ENCODE assay signal across 1 cellular context in the genomic region with DNA sequence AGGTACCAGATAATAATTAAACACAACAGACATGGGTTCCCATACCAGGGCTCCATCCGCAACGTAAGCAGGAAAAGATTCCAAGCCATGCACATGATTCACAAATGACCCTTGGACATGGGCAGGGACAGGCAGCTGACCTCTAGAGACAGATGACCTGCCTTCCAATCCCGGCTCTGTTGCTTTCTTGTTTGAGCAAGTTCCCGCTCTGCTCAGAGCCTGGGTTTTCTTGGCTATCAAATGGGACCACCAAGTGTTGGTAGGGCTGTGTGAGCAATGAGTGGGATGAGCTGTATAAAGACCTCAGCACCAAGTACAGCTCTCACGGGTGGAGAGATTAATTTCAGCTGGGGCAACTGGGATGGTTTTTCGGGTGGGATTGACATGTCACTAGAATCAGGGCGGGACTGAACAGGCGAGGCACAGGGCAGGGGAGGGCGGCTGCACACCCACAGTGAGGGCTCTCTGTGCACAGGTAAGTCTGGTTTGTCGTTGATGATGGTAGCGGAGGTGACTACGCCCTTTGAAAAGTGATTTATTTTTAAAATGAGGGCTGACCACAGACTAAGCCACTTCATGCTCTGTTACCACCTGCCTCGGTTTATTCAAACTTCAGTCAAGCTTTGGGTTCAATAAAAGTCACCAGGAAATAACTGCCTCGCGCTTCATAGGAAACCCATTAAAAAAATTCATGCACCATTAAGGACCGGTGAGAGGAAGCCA.
A peak's percentile ranks its signal among the peaks of the same experiment; 100 is the strongest.
TF ChIP-seq lines count a peak whose summit lies in the region.

No MANE protein-coding gene starts in this region.

TF ChIP-seq in HepG2, 621 proteins besides CTCF, POLR2A, EP300 and RAD21 (continued from another document and continues in another):
- TF ChIP-seq ZNF609 (CRISPR knock-in tag; IDR thresholded peaks at IDR 0.05; ENCODE audit: borderline replicate concordance) (no peak), POLR2AphosphoS2 (IDR thresholded peaks at IDR 0.05; ENCODE audit: low read depth, low read length) (no peak), ZNF572 (CRISPR knock-in tag; IDR thresholded peaks at IDR 0.05) (no peak), CHD4 (IDR thresholded peaks at IDR 0.05; ENCODE audit: borderline replicate concordance, low read length) (no peak), CBX2 (IDR thresholded peaks at IDR 0.05; ENCODE audit: low read depth, low read length) (no peak), CBX2 (CRISPR knock-in tag; IDR thresholded peaks at IDR 0.05; ENCODE audit: low read depth) (no peak), CCAR2 (optimal IDR thresholded peaks at IDR 0.05; ENCODE audit: low read depth, low read length) (no peak), ZNF138 (CRISPR knock-in tag; IDR thresholded peaks at IDR 0.05; ENCODE audit: low read depth) (no peak), ZNF674 (CRISPR knock-in tag; IDR thresholded peaks at IDR 0.05; ENCODE audit: low read depth) (no peak), ZBTB42 (CRISPR knock-in tag; IDR thresholded peaks at IDR 0.05) (no peak), NR3C1 (CRISPR knock-in tag; IDR thresholded peaks at IDR 0.05) (no peak), ZNF570 (CRISPR knock-in tag; IDR thresholded peaks at IDR 0.05; ENCODE audit: borderline replicate concordance) (no peak), GATAD1 (CRISPR knock-in tag; IDR thresholded peaks at IDR 0.05) (peak; percentile 53; the same call in 1 of the 2 replicates), TCF7L2 (IDR thresholded peaks at IDR 0.05; ENCODE audit: low read depth, low read length) (no peak), ARHGAP35 (CRISPR knock-in tag; IDR thresholded peaks at IDR 0.05; ENCODE audit: borderline replicate concordance) (no peak), TARDBP (CRISPR knock-in tag; IDR thresholded peaks at IDR 0.05) (no peak), ZNF292 (CRISPR knock-in tag; IDR thresholded peaks at IDR 0.05; ENCODE audit: borderline replicate concordance, low read depth) (no peak), FOXM1 (CRISPR knock-in tag; IDR thresholded peaks at IDR 0.05) (no peak), ZNF383 (CRISPR knock-in tag; IDR thresholded peaks at IDR 0.05; ENCODE audit: borderline replicate concordance) (no peak), DNMT3B (CRISPR knock-in tag; conservative IDR thresholded peaks at IDR 0.05) (no peak), ZNF34 (CRISPR knock-in tag; IDR thresholded peaks at IDR 0.05; ENCODE audit: borderline replicate concordance) (no peak), FOXK1 (CRISPR knock-in tag; IDR thresholded peaks at IDR 0.05; ENCODE audit: borderline replicate concordance, low read depth) (peak; percentile 34; the same call in 1 of the 2 replicates), ZNF7 (CRISPR knock-in tag; IDR thresholded peaks at IDR 0.05) (no peak), RBM39 (IDR thresholded peaks at IDR 0.05; ENCODE audit: low read depth, low read length, poor library complexity, severe bottlenecking) (no peak), IKZF4 (CRISPR knock-in tag; IDR thresholded peaks at IDR 0.05; ENCODE audit: borderline replicate concordance, low read depth, not compliant biosample characterization) (no peak), FOXC1 (CRISPR knock-in tag; IDR thresholded peaks at IDR 0.05; ENCODE audit: borderline replicate concordance) (no peak; the same call in 1 of the 2 replicates), POLR2AphosphoS5 (IDR thresholded peaks at IDR 0.05; ENCODE audit: low read depth, low read length) (no peak), PBX3 (CRISPR knock-in tag; IDR thresholded peaks at IDR 0.05; ENCODE audit: borderline replicate concordance) (no peak), ATF7 (IDR thresholded peaks at IDR 0.05) (no peak), ATF7 (CRISPR knock-in tag; IDR thresholded peaks at IDR 0.05) (no peak), TBL1XR1 (IDR thresholded peaks at IDR 0.05; ENCODE audit: borderline replicate concordance, low read length, partially characterized antibody) (no peak), RFXAP (CRISPR knock-in tag; IDR thresholded peaks at IDR 0.05; ENCODE audit: borderline replicate concordance) (0 out of 2 replicates have a peak, but pooled peaks have one; percentile 32), NCOR1 (IDR thresholded peaks at IDR 0.05; ENCODE audit: borderline replicate concordance, low read length) (peak; percentile 34; the same call in 1 of the 2 replicates)
- TF ChIP-seq, protein P1, sequence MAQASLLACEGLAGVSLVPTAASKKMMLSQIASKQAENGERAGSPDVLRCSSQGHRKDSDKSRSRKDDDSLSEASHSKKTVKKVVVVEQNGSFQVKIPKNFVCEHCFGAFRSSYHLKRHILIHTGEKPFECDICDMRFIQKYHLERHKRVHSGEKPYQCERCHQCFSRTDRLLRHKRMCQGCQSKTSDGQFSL (CRISPR knock-in tag; IDR thresholded peaks at IDR 0.05), result no peak
- TF ChIP-seq, protein P2, sequence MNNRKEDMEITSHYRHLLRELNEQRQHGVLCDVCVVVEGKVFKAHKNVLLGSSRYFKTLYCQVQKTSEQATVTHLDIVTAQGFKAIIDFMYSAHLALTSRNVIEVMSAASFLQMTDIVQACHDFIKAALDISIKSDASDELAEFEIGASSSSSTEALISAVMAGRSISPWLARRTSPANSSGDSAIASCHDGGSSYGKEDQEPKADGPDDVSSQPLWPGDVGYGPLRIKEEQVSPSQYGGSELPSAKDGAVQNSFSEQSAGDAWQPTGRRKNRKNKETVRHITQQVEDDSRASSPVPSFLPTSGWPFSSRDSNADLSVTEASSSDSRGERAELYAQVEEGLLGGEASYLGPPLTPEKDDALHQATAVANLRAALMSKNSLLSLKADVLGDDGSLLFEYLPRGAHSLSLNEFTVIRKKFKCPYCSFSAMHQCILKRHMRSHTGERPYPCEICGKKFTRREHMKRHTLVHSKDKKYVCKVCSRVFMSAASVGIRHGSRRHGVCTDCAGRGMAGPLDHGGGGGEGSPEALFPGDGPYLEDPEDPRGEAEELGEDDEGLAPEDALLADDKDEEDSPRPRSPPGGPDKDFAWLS (CRISPR knock-in tag; IDR thresholded peaks at IDR 0.05; ENCODE audit: borderline replicate concordance), result no peak
- TF ChIP-seq, protein P3, sequence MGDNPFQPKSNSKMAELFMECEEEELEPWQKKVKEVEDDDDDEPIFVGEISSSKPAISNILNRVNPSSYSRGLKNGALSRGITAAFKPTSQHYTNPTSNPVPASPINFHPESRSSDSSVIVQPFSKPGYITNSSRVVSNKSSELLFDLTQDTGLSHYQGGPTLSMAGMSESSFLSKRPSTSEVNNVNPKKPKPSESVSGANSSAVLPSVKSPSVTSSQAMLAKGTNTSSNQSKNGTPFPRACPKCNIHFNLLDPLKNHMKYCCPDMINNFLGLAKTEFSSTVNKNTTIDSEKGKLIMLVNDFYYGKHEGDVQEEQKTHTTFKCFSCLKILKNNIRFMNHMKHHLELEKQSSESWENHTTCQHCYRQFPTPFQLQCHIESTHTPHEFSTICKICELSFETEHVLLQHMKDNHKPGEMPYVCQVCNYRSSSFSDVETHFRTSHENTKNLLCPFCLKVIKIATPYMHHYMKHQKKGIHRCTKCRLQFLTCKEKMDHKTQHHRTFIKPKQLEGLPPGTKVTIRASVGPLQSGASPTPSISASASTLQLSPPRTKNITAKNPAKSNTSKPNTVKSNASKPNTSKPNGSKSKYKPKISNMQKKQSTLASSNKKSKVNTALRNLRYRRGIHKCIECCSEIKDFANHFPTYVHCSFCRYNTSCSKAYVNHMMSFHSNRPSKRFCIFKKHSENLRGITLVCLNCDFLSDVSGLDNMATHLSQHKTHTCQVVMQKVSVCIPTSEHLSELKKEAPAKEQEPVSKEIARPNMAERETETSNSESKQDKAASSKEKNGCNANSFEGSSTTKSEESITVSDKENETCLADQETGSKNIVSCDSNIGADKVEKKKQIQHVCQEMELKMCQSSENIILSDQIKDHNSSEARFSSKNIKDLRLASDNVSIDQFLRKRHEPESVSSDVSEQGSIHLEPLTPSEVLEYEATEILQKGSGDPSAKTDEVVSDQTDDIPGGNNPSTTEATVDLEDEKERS (CRISPR knock-in tag; IDR thresholded peaks at IDR 0.05), result no peak
- TF ChIP-seq, protein P4, sequence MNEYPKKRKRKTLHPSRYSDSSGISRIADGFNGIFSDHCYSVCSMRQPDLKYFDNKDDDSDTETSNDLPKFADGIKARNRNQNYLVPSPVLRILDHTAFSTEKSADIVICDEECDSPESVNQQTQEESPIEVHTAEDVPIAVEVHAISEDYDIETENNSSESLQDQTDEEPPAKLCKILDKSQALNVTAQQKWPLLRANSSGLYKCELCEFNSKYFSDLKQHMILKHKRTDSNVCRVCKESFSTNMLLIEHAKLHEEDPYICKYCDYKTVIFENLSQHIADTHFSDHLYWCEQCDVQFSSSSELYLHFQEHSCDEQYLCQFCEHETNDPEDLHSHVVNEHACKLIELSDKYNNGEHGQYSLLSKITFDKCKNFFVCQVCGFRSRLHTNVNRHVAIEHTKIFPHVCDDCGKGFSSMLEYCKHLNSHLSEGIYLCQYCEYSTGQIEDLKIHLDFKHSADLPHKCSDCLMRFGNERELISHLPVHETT (CRISPR knock-in tag; conservative IDR thresholded peaks at IDR 0.05), result no peak
- TF ChIP-seq, protein P5, sequence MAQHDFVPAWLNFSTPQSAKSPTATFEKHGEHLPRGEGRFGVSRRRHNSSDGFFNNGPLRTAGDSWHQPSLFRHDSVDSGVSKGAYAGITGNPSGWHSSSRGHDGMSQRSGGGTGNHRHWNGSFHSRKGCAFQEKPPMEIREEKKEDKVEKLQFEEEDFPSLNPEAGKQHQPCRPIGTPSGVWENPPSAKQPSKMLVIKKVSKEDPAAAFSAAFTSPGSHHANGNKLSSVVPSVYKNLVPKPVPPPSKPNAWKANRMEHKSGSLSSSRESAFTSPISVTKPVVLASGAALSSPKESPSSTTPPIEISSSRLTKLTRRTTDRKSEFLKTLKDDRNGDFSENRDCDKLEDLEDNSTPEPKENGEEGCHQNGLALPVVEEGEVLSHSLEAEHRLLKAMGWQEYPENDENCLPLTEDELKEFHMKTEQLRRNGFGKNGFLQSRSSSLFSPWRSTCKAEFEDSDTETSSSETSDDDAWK (CRISPR knock-in tag; IDR thresholded peaks at IDR 0.05), result no peak
- TF ChIP-seq, protein P6, sequence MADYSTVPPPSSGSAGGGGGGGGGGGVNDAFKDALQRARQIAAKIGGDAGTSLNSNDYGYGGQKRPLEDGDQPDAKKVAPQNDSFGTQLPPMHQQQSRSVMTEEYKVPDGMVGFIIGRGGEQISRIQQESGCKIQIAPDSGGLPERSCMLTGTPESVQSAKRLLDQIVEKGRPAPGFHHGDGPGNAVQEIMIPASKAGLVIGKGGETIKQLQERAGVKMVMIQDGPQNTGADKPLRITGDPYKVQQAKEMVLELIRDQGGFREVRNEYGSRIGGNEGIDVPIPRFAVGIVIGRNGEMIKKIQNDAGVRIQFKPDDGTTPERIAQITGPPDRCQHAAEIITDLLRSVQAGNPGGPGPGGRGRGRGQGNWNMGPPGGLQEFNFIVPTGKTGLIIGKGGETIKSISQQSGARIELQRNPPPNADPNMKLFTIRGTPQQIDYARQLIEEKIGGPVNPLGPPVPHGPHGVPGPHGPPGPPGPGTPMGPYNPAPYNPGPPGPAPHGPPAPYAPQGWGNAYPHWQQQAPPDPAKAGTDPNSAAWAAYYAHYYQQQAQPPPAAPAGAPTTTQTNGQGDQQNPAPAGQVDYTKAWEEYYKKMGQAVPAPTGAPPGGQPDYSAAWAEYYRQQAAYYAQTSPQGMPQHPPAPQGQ (CRISPR knock-in tag; IDR thresholded peaks at IDR 0.05; ENCODE audit: borderline replicate concordance), result no peak
- TF ChIP-seq, protein P7, sequence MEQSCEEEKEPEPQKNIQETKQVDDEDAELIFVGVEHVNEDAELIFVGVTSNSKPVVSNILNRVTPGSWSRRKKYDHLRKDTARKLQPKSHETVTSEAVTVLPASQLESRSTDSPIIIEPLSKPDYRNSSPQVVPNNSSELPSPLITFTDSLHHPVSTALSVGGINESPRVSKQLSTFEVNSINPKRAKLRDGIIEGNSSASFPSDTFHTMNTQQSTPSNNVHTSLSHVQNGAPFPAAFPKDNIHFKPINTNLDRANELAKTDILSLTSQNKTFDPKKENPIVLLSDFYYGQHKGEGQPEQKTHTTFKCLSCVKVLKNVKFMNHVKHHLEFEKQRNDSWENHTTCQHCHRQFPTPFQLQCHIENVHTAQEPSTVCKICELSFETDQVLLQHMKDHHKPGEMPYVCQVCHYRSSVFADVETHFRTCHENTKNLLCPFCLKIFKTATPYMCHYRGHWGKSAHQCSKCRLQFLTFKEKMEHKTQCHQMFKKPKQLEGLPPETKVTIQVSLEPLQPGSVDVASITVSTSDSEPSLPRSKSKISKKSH (CRISPR knock-in tag; IDR thresholded peaks at IDR 0.05; ENCODE audit: borderline replicate concordance), result no peak
